In genomic region chr1:109782927-109783326, GRCh38 we compare ENCODE assay signal across 17 cellular contexts. TPM values are rescaled to one million over a fixed set of nuclear protein-coding genes. Genes with fewer than 3 reads are reported as not detected.
DNase-seq lines count a peak whose midpoint lies in the region; ATAC-seq, FAIRE-seq and TF ChIP-seq lines count a peak whose summit lies in the region.
"Had no signal": no experiment of that assay in that cellular context is flagged by ENCODE, and none has a peak within 500 bp of the region (broad histone marks: within the 10 kb centered on the region; RNA-seq: fewer than 3 reads in every experiment).

No MANE protein-coding gene starts in this region.

- in situ Hi-C loops in Panc1 (cut with HindIII; ENCODE audit: low pct_unique_long_range_greater_than_20kb, low sequenced_read_pairs): no loop called here

- H3K4me3 ChIP-seq in A549 (no peak overlapping the region), Panc1 (ENCODE audit: low read depth in 2 of 2, low read length in 2 of 2) (no peak overlapping the region), iPS-20b (ENCODE audit: low read length) (no peak overlapping the region), sigmoid colon (no peak overlapping the region), adrenal gland (no peak overlapping the region)

- H3K4me3 Mint-ChIP-seq in activated CD4-positive, alpha-beta memory T cell treated with anti-CD3 and anti-CD28 coated beads for 36 hours: no peak overlapping the region
- H3K4me3 Mint-ChIP-seq: activated T-helper 1 cell treated with anti-CD3 and anti-CD28 coated beads, Interleukin-12 subunit alpha, Interleukin-12 subunit beta, Interleukin-2, Interleukin-4 antibody, amounts not matched to agents 30 ng/mL and 10 ng/mL and 1 ng/mL, durations not matched to agents 14 hours and 24 hours and 36 hours had no signal

- peak overlapping the region; percentile 59 for H3K4me2 ChIP-seq in A549

- no peaks in the 10 kb centered on the region for H3K27me3 Mint-ChIP-seq in activated CD4-positive, alpha-beta memory T cell treated with anti-CD3 and anti-CD28 coated beads for 36 hours

- H3K36me3 ChIP-seq in Panc1 (ENCODE audit: control insufficient read depth, insufficient read depth, low read length): no peaks in the 10 kb centered on the region
- H3K36me3 ChIP-seq in iPS-20b (ENCODE audit: insufficient read depth, low read depth, low read length): no peaks in the 10 kb centered on the region
- H3K36me3 ChIP-seq in sigmoid colon: no peaks in the 10 kb centered on the region
- H3K36me3 ChIP-seq in adrenal gland (replicated peaks in 1 of 2): no peaks in the 10 kb centered on the region

- TF ChIP-seq EP300 in A549 (IDR thresholded peaks at IDR 0.05) (no peak), sigmoid colon (IDR thresholded peaks at IDR 0.05) (no peak)

- peaks cover 4% of the 10 kb centered on the region for H3K4me1 Mint-ChIP-seq in activated CD4-positive, alpha-beta memory T cell treated with anti-CD3 and anti-CD28 coated beads for 36 hours (ENCODE audit: low read depth)

- TF ChIP-seq POLR2A in A549 (IDR thresholded peaks at IDR 0.05; ENCODE audit: low read length): no peak
- TF ChIP-seq POLR2A in sigmoid colon (IDR thresholded peaks at IDR 0.05): no peak
- no peak for TF ChIP-seq POLR2A in adrenal gland (IDR thresholded peaks at IDR 0.05)

- no TSS peak for BruUV-seq in Panc1 (replicated peaks; lab: Mats Ljungman, UMichigan)

- no peaks in the 10 kb centered on the region for H3K36me3 Mint-ChIP-seq in activated CD4-positive, alpha-beta memory T cell treated with anti-CD3 and anti-CD28 coated beads for 36 hours

- no peak overlapping the region for H3K27ac Mint-ChIP-seq in activated CD4-positive, alpha-beta memory T cell treated with anti-CD3 and anti-CD28 coated beads for 36 hours
- H3K27ac Mint-ChIP-seq: activated T-helper 1 cell treated with anti-CD3 and anti-CD28 coated beads, Interleukin-12 subunit alpha, Interleukin-12 subunit beta, Interleukin-2, Interleukin-4 antibody, amounts not matched to agents 30 ng/mL and 10 ng/mL and 1 ng/mL, durations not matched to agents 14 hours and 24 hours and 36 hours had no signal

- H3K4me1 ChIP-seq in A549 (peaks cover 59% of the 10 kb centered on the region), Panc1 (ENCODE audit: control insufficient read depth, insufficient read depth, low read length) (peaks cover 64% of the 10 kb centered on the region), iPS-20b (ENCODE audit: insufficient read depth, low read length) (peaks cover 7% of the 10 kb centered on the region), sigmoid colon (peaks cover 0 to 18% (median 5%) of the 10 kb centered on the region in 4 donors), adrenal gland (replicated peaks in 1 of 2) (peaks cover 3 to 23% of the 10 kb centered on the region in 2 donors)
- H3K4me1 ChIP-seq: Caco-2, parathyroid adenoma had no signal

- POLR2A ChIA-PET in A549 (lab: Yijun Ruan, JAX): no interaction called here
- POLR2A ChIA-PET in Panc1 (lab: Charles Lee): interaction anchor here (1.2 kb wide), 1 partner anchor 18 kb away, joined by 4 read pairs; no protein-coding TSS in a partner anchor
- POLR2A ChIA-PET in activated CD4-positive, alpha-beta memory T cell treated with anti-CD3 and anti-CD28 coated beads for 36 hours (lab: Charles Lee): no interaction called here

- WGBS in A549 (ENCODE audit: missing lambda C conversion rate): 69% methylated on average over 4 of the region's 4 CpGs
- WGBS in sigmoid colon, 2 donors: 91 to 95% methylated on average over 4 of the region's 4 CpGs
- WGBS in adrenal gland, 4 donors: 81 to 91% (median 89%) methylated on average over 2 to 4 of the region's 4 CpGs

- intact Hi-C loops in Panc1 (cut with micrococcal nuclease; ENCODE audit: unreplicated experiment): no loop called here
- intact Hi-C loops in sigmoid colon (cut with DNase I): no loop called here
- intact Hi-C loops in activated CD4-positive, alpha-beta memory T cell treated with anti-CD3 and anti-CD28 coated beads for 36 hours (cut with micrococcal nuclease): no loop called here
- intact Hi-C loops in adrenal gland (cut with DNase I): loop anchor here in 1 of 2 donors (10.0 kb wide), 1 partner anchor 132 kb away; the partner anchor contains the start of gene CSF1
- intact Hi-C loops in cardiac septum (cut with DNase I): no loop called here

- peaks cover 9% of the 10 kb centered on the region for H3K9me3 Mint-ChIP-seq in activated CD4-positive, alpha-beta memory T cell treated with anti-CD3 and anti-CD28 coated beads for 36 hours

- CTCF ChIA-PET in A549 (lab: Yijun Ruan, JAX) (interaction anchor here (0.9 to 28.1 kb wide), 5 partner anchors 8 to 197 kb away, joined by 3 to 969 read pairs (median 5); partner anchors contain the start of gene AHCYL1), Panc1 (lab: Charles Lee) (interaction anchor here (0.7 kb wide), 1 partner anchor 197 kb away, joined by 3 read pairs; no protein-coding TSS in a partner anchor)
- CTCF ChIA-PET in activated CD4-positive, alpha-beta memory T cell treated with anti-CD3 and anti-CD28 coated beads for 36 hours (lab: Charles Lee): interaction anchor here (1.0 to 17.8 kb wide), 4 partner anchors 135 to 247 kb away, joined by 3 to 723 read pairs (median 3); partner anchors contain the start of gene AHCYL1

- ATAC-seq in A549 (peak in 1 of 2 experiments; percentile 24; a peak in 3 of 6 replicates), Panc1 (peak; percentile 54)

- peak overlapping the region; percentile 86 to 98 for H3K27ac ChIP-seq in A549
- peak overlapping the region; percentile 93 for H3K27ac ChIP-seq in Panc1 (ENCODE audit: low read length)
- H3K27ac ChIP-seq in iPS-20b (ENCODE audit: low read length): no peak overlapping the region
- H3K27ac ChIP-seq in sigmoid colon: peak overlapping the region in 1 of 4 donors; percentile 19
- peak overlapping the region in 1 of 5 donors; percentile 47 for H3K27ac ChIP-seq in adrenal gland
- H3K27ac ChIP-seq: parathyroid adenoma had no signal

- FAIRE-seq in A549 (lab: Jason Lieb, UNC): no peak

- peak overlapping the region; percentile 24; the same call in 1 of the 2 replicates for H3K9ac ChIP-seq in iPS-20b (ENCODE audit: low read depth, low read length)
- H3K9ac ChIP-seq: parathyroid adenoma had no signal

- H3K27me3 ChIP-seq in Panc1 (ENCODE audit: control insufficient read depth, insufficient read depth, low read length): no peaks in the 10 kb centered on the region
- no peaks in the 10 kb centered on the region for H3K27me3 ChIP-seq in iPS-20b (ENCODE audit: insufficient read depth, low read length)
- H3K27me3 ChIP-seq in sigmoid colon: no peaks in the 10 kb centered on the region
- H3K27me3 ChIP-seq in adrenal gland: no peaks in the 10 kb centered on the region

- no peak for TF ChIP-seq RAD21 in A549 (conservative IDR thresholded peaks at IDR 0.05 in 1 of 2, IDR thresholded peaks at IDR 0.05 in 1 of 2)

- TF ChIP-seq CTCF in A549 (IDR thresholded peaks at IDR 0.05): no peak
- no peak for TF ChIP-seq CTCF in Panc1 (IDR thresholded peaks at IDR 0.05)
- no peak for TF ChIP-seq CTCF in sigmoid colon (IDR thresholded peaks at IDR 0.05)
- no peak for TF ChIP-seq CTCF in adrenal gland (IDR thresholded peaks at IDR 0.05)

- H3K9me3 ChIP-seq in A549 (peaks cover 20% of the 10 kb centered on the region), Panc1 (ENCODE audit: control insufficient read depth, insufficient read depth, low read depth, low read length) (no peaks in the 10 kb centered on the region), iPS-20b (ENCODE audit: insufficient read depth, low read depth, low read length) (peaks cover 12% of the 10 kb centered on the region), sigmoid colon (no peaks in the 10 kb centered on the region), adrenal gland (replicated peaks in 1 of 3) (no peaks in the 10 kb centered on the region)

- DNase-seq in A549 (ENCODE audit: low read depth in 1 of 2, low spot score in 1 of 2) (no peak), Panc1 (ENCODE audit: low read depth, low spot score) (no peak), sigmoid colon (peak; percentile 62), adrenal gland (no peak), cardiac septum (ENCODE audit: low spot score) (no peak)
- DNase-seq in activated CD4-positive, alpha-beta memory T cell treated with anti-CD3 and anti-CD28 coated beads for 36 hours: no peak
- DNase-seq in activated naive CD4-positive, alpha-beta T cell (lab: John Stamatoyannopoulos, UW): no peak
- DNase-seq: activated CD4-positive, alpha-beta T cell treated with anti-CD3 and anti-CD28 coated beads, Interleukin-2, amount 50 U/mL, for 4 hours; Caco-2; NCI-H2029 treated with DMSO at 0.1 percent for 48 hours; NCI-H748 treated with DMSO at 0.1 percent for 48 hours; T-helper 9 cell had no signal

TF ChIP-seq in A549, 52 proteins besides CTCF, POLR2A, EP300 and RAD21 (continues in another document):
- TF ChIP-seq FOSL2 (IDR thresholded peaks at IDR 0.05): no peak
- no peak for TF ChIP-seq FOSL2 (CRISPR knock-in tag; IDR thresholded peaks at IDR 0.05)
- TF ChIP-seq CEBPB (IDR thresholded peaks at IDR 0.05): no peak

RNA-seq across cellular contexts. Expression of gene EPS8L3, which starts 19.2 kb away (rescaled TPM):
- 5.1 and 7.4 TPM in 2 replicates for polyA plus RNA-seq in A549 (2011; rRNA removed)
- polyA plus RNA-seq in A549 (2012; cell fraction: cytosol; rRNA removed): 1.3 and 1.5 TPM in 2 replicates
- polyA plus RNA-seq in A549 (2012; cell fraction: nucleus; rRNA removed): 8.6 and 9.1 TPM in 2 replicates
- 1.4 to 3.3 TPM (median 2.4 TPM) in 3 replicates for polyA plus RNA-seq in A549 (2017; fragmentation: RNase III; extraction: RNeasy Plus Mini Kit Qiagen cat#74134 plus additional on column Dnase treatment)
- polyA minus RNA-seq in A549 (2011; rRNA and poly(A)+ RNA removed): 7.1 and 7.4 TPM in 2 replicates
- total RNA-seq in Panc1 (2021; ENCODE audit: unreplicated experiment): not detected
- not detected for polyA plus RNA-seq in Panc1 (2012; ENCODE audit: insufficient read length)
- 1 to 10 TPM in 2 of 4 donors, not detected in 2; 1.1 to 1.4 TPM for total RNA-seq in sigmoid colon
- 100 to 1,000 TPM in 1 of 3 donors, 10 to 100 TPM in 2; 81.7 to 212 (median 84.4) TPM for polyA plus RNA-seq in sigmoid colon
- not detected for total RNA-seq in activated CD4-positive, alpha-beta memory T cell treated with anti-CD3 and anti-CD28 coated beads for 36 hours
- total RNA-seq in adrenal gland: under 1 TPM in 1 of 8 donors, not detected in 7; 0.32 TPM
- polyA plus RNA-seq in adrenal gland: under 1 TPM in 1 of 3 donors, not detected in 2; 0.08 TPM
- total RNA-seq in cardiac septum: not detected
- total RNA-seq: activated T-helper 1 cell treated with anti-CD3 and anti-CD28 coated beads, Interleukin-12 subunit alpha, Interleukin-12 subunit beta, Interleukin-2, Interleukin-4 antibody, amounts not matched to agents 30 ng/mL and 10 ng/mL and 1 ng/mL, durations not matched to agents 14 hours and 24 hours and 36 hours; dermis blood vessel endothelial cell; M059J had no signal

RNA-seq across cellular contexts. Expression of gene GSTM3, which starts 42.1 kb away (rescaled TPM):
- polyA plus RNA-seq in A549 (2011; rRNA removed) (55.7 and 67.6 TPM in 2 replicates), A549 (2017; fragmentation: RNase III; extraction: RNeasy Plus Mini Kit Qiagen cat#74134 plus additional on column Dnase treatment) (39.8 to 44.1 TPM (median 43.0 TPM) in 3 replicates), sigmoid colon (10 to 100 TPM; 21.6 to 64.3 (median 40.2) TPM), adrenal gland (10 to 100 TPM; 50.2 to 88.1 (median 74.1) TPM)
- 29.1 and 30.9 TPM in 2 replicates for polyA plus RNA-seq in A549 (2012; cell fraction: cytosol; rRNA removed)
- polyA plus RNA-seq in A549 (2012; cell fraction: nucleus; rRNA removed): 13.2 and 19.5 TPM in 2 replicates
- polyA minus RNA-seq in A549 (2011; rRNA and poly(A)+ RNA removed): 15.9 and 18.2 TPM in 2 replicates
- total RNA-seq in Panc1 (2021; ENCODE audit: unreplicated experiment) (93.1 TPM), sigmoid colon (100 to 1,000 TPM in 3 of 4 donors, 10 to 100 TPM in 1; 61.1 to 143 (median 122) TPM), adrenal gland (100 to 1,000 TPM in 2 of 8 donors, 10 to 100 TPM in 6; 14.5 to 117 (median 58.2) TPM), cardiac septum (93.2 TPM)
- polyA plus RNA-seq in Panc1 (2012; ENCODE audit: insufficient read length): 78.4 TPM
- 1 to 10 TPM; 1.6 to 2.1 TPM for total RNA-seq in activated CD4-positive, alpha-beta memory T cell treated with anti-CD3 and anti-CD28 coated beads for 36 hours

Comparison
In these comparisons a context has a peak if more than half of its experiments do, and no peak if none do; other contexts are left out.
1. RNA of gene GSTM3, which starts 42.1 kb away (total RNA-seq): 61.1 to 143 TPM in sigmoid colon, 93.2 TPM in cardiac septum (single experiment), 93.1 TPM in Panc1 (single experiment) and 14.5 to 117 TPM in adrenal gland; 1.6 to 2.1 TPM in activated CD4-positive, alpha-beta memory T cell treated with anti-CD3 and anti-CD28 coated beads for 36 hours; every median in the first group is over 4 times any median in the second.